Comparison of ENCODE assay signal across 8 cellular contexts in the genomic region with DNA sequence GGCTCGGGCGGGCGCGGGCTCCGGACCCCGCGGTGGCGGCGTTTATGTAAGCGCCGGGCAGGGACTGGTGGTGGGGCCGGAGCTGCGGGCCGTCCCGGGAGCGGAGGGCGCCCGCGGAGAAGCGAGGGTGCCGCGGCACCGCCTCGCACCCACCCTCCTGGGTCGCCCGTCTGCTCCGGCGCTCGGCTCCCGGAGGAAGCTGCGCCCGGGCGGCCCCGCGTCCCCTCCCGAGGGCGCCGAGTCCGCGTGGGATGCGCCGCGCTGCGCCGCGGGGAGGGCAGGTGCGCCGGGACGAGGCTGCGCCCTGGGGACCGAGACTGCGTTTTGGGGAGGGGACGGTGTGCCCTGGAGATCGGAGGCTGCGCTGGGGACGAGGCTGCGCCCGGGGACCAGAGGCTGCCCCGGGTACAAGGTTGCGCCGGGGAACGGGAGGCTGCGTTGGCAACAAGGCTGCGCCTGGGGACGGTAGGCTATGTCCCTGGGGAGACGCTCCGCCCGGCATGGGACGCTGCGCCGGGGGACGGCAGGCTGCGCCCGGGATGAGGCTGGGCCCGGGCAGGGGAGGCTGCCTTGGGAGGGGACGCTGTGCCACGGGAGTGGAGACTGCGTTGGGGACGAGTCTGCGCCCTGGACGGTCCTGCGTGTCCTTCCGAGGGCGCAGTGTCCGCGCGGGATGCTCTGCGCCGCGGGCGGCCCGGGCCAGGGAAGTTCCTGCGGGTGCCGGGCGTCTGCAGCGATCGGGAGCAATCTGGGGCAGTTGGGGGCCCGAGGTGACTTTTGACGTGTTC. TPM values are rescaled to one million over a fixed set of nuclear protein-coding genes. Genes with fewer than 3 reads are reported as not detected.
DNase-seq lines count a peak whose midpoint lies in the region; TF ChIP-seq lines count a peak whose summit lies in the region.

No MANE protein-coding gene starts in this region.

- H3K4me1 Mint-ChIP-seq in IgD-negative memory B cell (peaks cover 25 to 37% (median 36%) of the 10 kb centered on the region in 3 donors), nephron progenitor cell (peaks cover 34% of the 10 kb centered on the region)

- TF ChIP-seq CTCF in fibroblast of mammary gland (conservative IDR thresholded peaks at IDR 0.05; ENCODE audit: control insufficient read depth, insufficient read depth, low read depth, low read length) (no peak), nephron progenitor cell (IDR thresholded peaks at IDR 0.05) (no peak)

- peak overlapping the region; percentile 52 for H3K4me3 ChIP-seq in fibroblast of mammary gland (ENCODE audit: control insufficient read depth, low read depth, low read length)

- H3K27me3 Mint-ChIP-seq in IgD-negative memory B cell = peaks cover 3% of the 10 kb centered on the region
- peaks cover 28% of the 10 kb centered on the region for H3K27me3 Mint-ChIP-seq in nephron progenitor cell (ENCODE audit: low read depth, poor library complexity)

- H3K9me3 Mint-ChIP-seq in IgD-negative memory B cell (no peaks in the 10 kb centered on the region), nephron progenitor cell (no peaks in the 10 kb centered on the region)

- H3K36me3 Mint-ChIP-seq in IgD-negative memory B cell = no peaks in the 10 kb centered on the region
- H3K36me3 Mint-ChIP-seq in nephron progenitor cell (ENCODE audit: low read depth) = no peaks in the 10 kb centered on the region

- H3K4me3 Mint-ChIP-seq in IgD-negative memory B cell = peak overlapping the region; percentile 88 to 95 (median 92)
- H3K4me3 Mint-ChIP-seq in nephron progenitor cell = peak overlapping the region; percentile 85

- peak overlapping the region in 1 of 3 donors; percentile 85 for H3K27ac Mint-ChIP-seq in IgD-negative memory B cell
- H3K27ac Mint-ChIP-seq in nephron progenitor cell = no peak overlapping the region

- DNase-seq in NCI-H2227 (lab: John Stamatoyannopoulos, UW; ENCODE audit: unreplicated experiment) (peak; percentile 65), NCI-H2227 treated with DMSO at 0.1 percent for 48 hours (lab: John Stamatoyannopoulos, UW) (no peak), fibroblast of mammary gland (ENCODE audit: low read depth) (no peak), nephron progenitor cell (peak; percentile 63), dedifferentiated amniotic fluid mesenchymal stem cell (ENCODE audit: extremely low spot score) (no peak), NCI-H2029 treated with DMSO at 0.1 percent for 48 hours (lab: John Stamatoyannopoulos, UW) (no peak)
- DNase-seq in activated CD8-positive, alpha-beta memory T cell treated with anti-CD3 and anti-CD28 coated beads for 24 hours = peak; percentile 75

RNA-seq across cellular contexts. Expression of a gene that starts 0.6 kb away (rescaled TPM):
- 4.5 TPM for polyA plus RNA-seq in IgD-negative memory B cell

Comparison
In these comparisons a context has a peak if more than half of its experiments do, and no peak if none do; other contexts are left out.
1. DNase-seq: peak in NCI-H2227 (single experiment), activated CD8-positive, alpha-beta memory T cell treated with anti-CD3 and anti-CD28 coated beads for 24 hours (single experiment) and nephron progenitor cell (single experiment); none in NCI-H2227 treated with DMSO at 0.1 percent for 48 hours (single experiment), fibroblast of mammary gland (single experiment), dedifferentiated amniotic fluid mesenchymal stem cell (single experiment) and NCI-H2029 treated with DMSO at 0.1 percent for 48 hours (single experiment).